Comparison of ENCODE assay signal across 19 cellular contexts in the genomic region with DNA sequence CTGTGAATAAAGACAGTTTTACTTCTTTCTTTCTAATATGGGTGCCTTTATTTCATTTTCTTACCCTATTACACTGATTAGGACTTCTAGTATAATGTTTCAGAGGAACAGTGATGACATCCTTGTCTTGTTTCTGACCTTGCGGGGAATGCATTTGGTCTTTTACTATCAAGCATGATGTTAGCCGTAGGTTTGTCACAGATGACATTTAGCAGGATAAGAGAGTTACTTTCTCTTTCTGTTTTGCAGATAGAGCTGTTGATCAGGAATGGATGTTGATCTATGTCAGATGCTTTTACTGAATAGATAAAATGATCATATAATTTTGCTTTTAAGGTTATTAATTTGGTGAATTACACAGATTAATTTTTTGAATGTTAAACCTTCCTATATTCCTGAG. TPM values are rescaled to one million over a fixed set of nuclear protein-coding genes. Genes with fewer than 3 reads are reported as not detected.
DNase-seq lines count a peak whose midpoint lies in the region; ATAC-seq and TF ChIP-seq lines count a peak whose summit lies in the region.
"Had no signal": no experiment of that assay in that cellular context is flagged by ENCODE, and none has a peak within 500 bp of the region (broad histone marks: within the 10 kb centered on the region; RNA-seq: fewer than 3 reads in every experiment).

No MANE protein-coding gene starts in this region.

- TF ChIP-seq CTCF in MM.1S (IDR thresholded peaks at IDR 0.05; ENCODE audit: low read length) (no peak), smooth muscle cell (IDR thresholded peaks at IDR 0.05; ENCODE audit: borderline replicate concordance, insufficient read depth, poor library complexity, severe bottlenecking) (no peak), GM20000 (IDR thresholded peaks at IDR 0.05; ENCODE audit: extremely low read depth, missing control alignments) (no peak)
- TF ChIP-seq CTCF in activated CD8-positive, alpha-beta T cell treated with anti-CD3 and anti-CD28 coated beads for 36 hours (IDR thresholded peaks at IDR 0.05) = no peak

- peak overlapping the region; percentile 13 to 48 for H3K4me3 Mint-ChIP-seq in activated T-cell treated with anti-CD3 and anti-CD28 coated beads, Interleukin-2, amount 50 U/mL, for 72 hours
- peak overlapping the region; percentile 4 for H3K4me3 Mint-ChIP-seq in activated CD8-positive, alpha-beta T cell treated with anti-CD3 and anti-CD28 coated beads for 36 hours
- no peak overlapping the region for H3K4me3 Mint-ChIP-seq in activated T-helper 1 cell treated with anti-CD3 and anti-CD28 coated beads, Interleukin-12 subunit alpha, Interleukin-12 subunit beta, Interleukin-2, Interleukin-4 antibody, amounts not matched to agents 30 ng/mL and 10 ng/mL and 1 ng/mL, durations not matched to agents 14 hours and 24 hours and 36 hours
- H3K4me3 Mint-ChIP-seq: HFFc6 had no signal

- H3K9ac ChIP-seq in MM.1S (ENCODE audit: low read length) (peak overlapping the region; percentile 15; the same call in 1 of the 2 replicates), smooth muscle cell (ENCODE audit: low read depth) (no peak overlapping the region)
- H3K9ac ChIP-seq: KMS-11 had no signal

- intact Hi-C loops in activated CD8-positive, alpha-beta T cell treated with anti-CD3 and anti-CD28 coated beads for 36 hours (cut with micrococcal nuclease) = no loop called here
- intact Hi-C loops in activated T-helper 1 cell treated with anti-CD3 and anti-CD28 coated beads, Interleukin-12 subunit alpha, Interleukin-12 subunit beta, Interleukin-2, Interleukin-4 antibody, amounts not matched to agents 30 ng/mL and 10 ng/mL and 1 ng/mL, durations not matched to agents 14 hours and 24 hours and 36 hours (cut with micrococcal nuclease) = no loop called here

- no peak for ATAC-seq in activated T-cell treated with anti-CD3 and anti-CD28 coated beads, Interleukin-2, amount 50 U/mL, for 72 hours (replicated peaks in 1 of 2)
- no peak for ATAC-seq in activated CD8-positive, alpha-beta T cell treated with anti-CD3 and anti-CD28 coated beads for 36 hours
- ATAC-seq: Right ventricle myocardium inferior had no signal

- H3K4me3 ChIP-seq in MM.1S (ENCODE audit: low read length) (peak overlapping the region; percentile 47), smooth muscle cell (no peak overlapping the region)

- peaks cover 4% of the 10 kb centered on the region; the same call in 1 of the 2 replicates for H3F3A ChIP-seq in MM.1S (ENCODE audit: insufficient read depth, low read length)
- peaks cover 4% of the 10 kb centered on the region for H3F3A ChIP-seq in smooth muscle cell (ENCODE audit: low read depth)

- H3K27ac Mint-ChIP-seq in activated T-cell treated with anti-CD3 and anti-CD28 coated beads, Interleukin-2, amount 50 U/mL, for 72 hours = peak overlapping the region; percentile 55
- H3K27ac Mint-ChIP-seq in activated CD8-positive, alpha-beta T cell treated with anti-CD3 and anti-CD28 coated beads for 36 hours = no peak overlapping the region
- H3K27ac Mint-ChIP-seq in activated T-helper 1 cell treated with anti-CD3 and anti-CD28 coated beads, Interleukin-12 subunit alpha, Interleukin-12 subunit beta, Interleukin-2, Interleukin-4 antibody, amounts not matched to agents 30 ng/mL and 10 ng/mL and 1 ng/mL, durations not matched to agents 14 hours and 24 hours and 36 hours = no peak overlapping the region
- H3K27ac Mint-ChIP-seq: HFFc6 had no signal

- H3K36me3 Mint-ChIP-seq in activated T-cell treated with anti-CD3 and anti-CD28 coated beads, Interleukin-2, amount 50 U/mL, for 72 hours (ENCODE audit: insufficient read depth in 2 of 2) = no peaks in the 10 kb centered on the region
- no peaks in the 10 kb centered on the region for H3K36me3 Mint-ChIP-seq in activated CD8-positive, alpha-beta T cell treated with anti-CD3 and anti-CD28 coated beads for 36 hours (ENCODE audit: low read depth)
- H3K36me3 Mint-ChIP-seq in activated T-helper 1 cell treated with anti-CD3 and anti-CD28 coated beads, Interleukin-12 subunit alpha, Interleukin-12 subunit beta, Interleukin-2, Interleukin-4 antibody, amounts not matched to agents 30 ng/mL and 10 ng/mL and 1 ng/mL, durations not matched to agents 14 hours and 24 hours and 36 hours (ENCODE audit: low read depth) = no peaks in the 10 kb centered on the region

- no peak for DNase-seq in activated T-cell treated with anti-CD3 and anti-CD28 coated beads, Interleukin-2, amount 50 U/mL, for 72 hours
- no peak for DNase-seq in activated T-cell treated with anti-CD3 and anti-CD28 coated beads, Interleukin-2, amount 50 U/mL, for 48 hours
- DNase-seq in MM.1S (peak; percentile 65), smooth muscle cell (lab: John Stamatoyannopoulos, UW; ENCODE audit: unreplicated experiment) (no peak), GM20000 (ENCODE audit: low spot score) (no peak)
- no peak for DNase-seq in activated CD8-positive, alpha-beta T cell treated with anti-CD3 and anti-CD28 coated beads for 36 hours
- DNase-seq in activated T-helper 1 cell treated with anti-CD3 and anti-CD28 coated beads, Interleukin-12 subunit alpha, Interleukin-12 subunit beta, Interleukin-2, Interleukin-4 antibody, amounts not matched to agents 30 ng/mL and 10 ng/mL and 1 ng/mL, durations not matched to agents 14 hours and 24 hours and 36 hours (ENCODE audit: low spot score) = no peak
- DNase-seq in activated naive CD4-positive, alpha-beta T cell (lab: John Stamatoyannopoulos, UW) = no peak
- DNase-seq: Calu3, DMS79, HFFc6, NCI-H1105, NCI-H1694 treated with DMSO at 0.1 percent for 48 hours, NCI-H69 had no signal

- CTCF ChIA-PET in activated CD8-positive, alpha-beta T cell treated with anti-CD3 and anti-CD28 coated beads for 36 hours (lab: Charles Lee) = no interaction called here

- H3K27me3 Mint-ChIP-seq in activated T-cell treated with anti-CD3 and anti-CD28 coated beads, Interleukin-2, amount 50 U/mL, for 72 hours (ENCODE audit: low read depth) = peaks cover 15% of the 10 kb centered on the region
- H3K27me3 Mint-ChIP-seq in activated CD8-positive, alpha-beta T cell treated with anti-CD3 and anti-CD28 coated beads for 36 hours = peaks cover 15% of the 10 kb centered on the region
- H3K27me3 Mint-ChIP-seq in activated T-helper 1 cell treated with anti-CD3 and anti-CD28 coated beads, Interleukin-12 subunit alpha, Interleukin-12 subunit beta, Interleukin-2, Interleukin-4 antibody, amounts not matched to agents 30 ng/mL and 10 ng/mL and 1 ng/mL, durations not matched to agents 14 hours and 24 hours and 36 hours (ENCODE audit: insufficient read depth) = peaks cover 31% of the 10 kb centered on the region

- 84% methylated on average over 2 of the region's 2 CpGs for WGBS in smooth muscle cell (ENCODE audit: low lambda C conversion rate)

- H2AFZ ChIP-seq in MM.1S (ENCODE audit: low read length) (peak overlapping the region; percentile 80), smooth muscle cell (ENCODE audit: low read depth) (peak overlapping the region; percentile 26)

- H3K9me3 ChIP-seq in MM.1S (replicated peaks; ENCODE audit: insufficient read depth, low read length) = no peaks in the 10 kb centered on the region
- H3K9me3 ChIP-seq in smooth muscle cell (replicated peaks; ENCODE audit: low read depth) = no peaks in the 10 kb centered on the region

- H3K36me3 ChIP-seq in MM.1S (replicated peaks; ENCODE audit: insufficient read depth, low read length) (no peaks in the 10 kb centered on the region), smooth muscle cell (ENCODE audit: low read depth) (no peaks in the 10 kb centered on the region)

- peaks cover 7% of the 10 kb centered on the region for H3K4me1 Mint-ChIP-seq in activated T-cell treated with anti-CD3 and anti-CD28 coated beads, Interleukin-2, amount 50 U/mL, for 72 hours (ENCODE audit: low read depth)
- peaks cover 6% of the 10 kb centered on the region for H3K4me1 Mint-ChIP-seq in activated CD8-positive, alpha-beta T cell treated with anti-CD3 and anti-CD28 coated beads for 36 hours (ENCODE audit: low read depth)
- H3K4me1 Mint-ChIP-seq in activated T-helper 1 cell treated with anti-CD3 and anti-CD28 coated beads, Interleukin-12 subunit alpha, Interleukin-12 subunit beta, Interleukin-2, Interleukin-4 antibody, amounts not matched to agents 30 ng/mL and 10 ng/mL and 1 ng/mL, durations not matched to agents 14 hours and 24 hours and 36 hours (ENCODE audit: low read depth) = peaks cover 9% of the 10 kb centered on the region

- no peaks in the 10 kb centered on the region for H4K20me1 ChIP-seq in MM.1S (ENCODE audit: insufficient read depth, low read length)
- H4K20me1 ChIP-seq in smooth muscle cell (ENCODE audit: low read depth) = no peaks in the 10 kb centered on the region

- POLR2A ChIA-PET in activated CD8-positive, alpha-beta T cell treated with anti-CD3 and anti-CD28 coated beads for 36 hours (lab: Charles Lee) = interaction anchor here (0.6 kb wide), 1 partner anchor 17 kb away, joined by 3 read pairs; no protein-coding TSS in a partner anchor

- H3K9me3 Mint-ChIP-seq in activated T-cell treated with anti-CD3 and anti-CD28 coated beads, Interleukin-2, amount 50 U/mL, for 72 hours = peaks cover 0 to 2% of the 10 kb centered on the region in 2 donors
- no peaks in the 10 kb centered on the region for H3K9me3 Mint-ChIP-seq in activated CD8-positive, alpha-beta T cell treated with anti-CD3 and anti-CD28 coated beads for 36 hours
- no peaks in the 10 kb centered on the region for H3K9me3 Mint-ChIP-seq in activated T-helper 1 cell treated with anti-CD3 and anti-CD28 coated beads, Interleukin-12 subunit alpha, Interleukin-12 subunit beta, Interleukin-2, Interleukin-4 antibody, amounts not matched to agents 30 ng/mL and 10 ng/mL and 1 ng/mL, durations not matched to agents 14 hours and 24 hours and 36 hours
- H3K9me3 Mint-ChIP-seq: HFFc6 had no signal

- no peaks in the 10 kb centered on the region for H3K27me3 ChIP-seq in MM.1S (replicated peaks; ENCODE audit: insufficient read depth, low read length)
- no peaks in the 10 kb centered on the region for H3K27me3 ChIP-seq in smooth muscle cell (ENCODE audit: low read depth)

- no peaks in the 10 kb centered on the region for H3K9me2 ChIP-seq in MM.1S (replicated peaks; ENCODE audit: insufficient read depth, low read length)

- H3K27ac ChIP-seq in MM.1S (ENCODE audit: low read length) (no peak overlapping the region), smooth muscle cell (ENCODE audit: low read depth) (no peak overlapping the region)
- H3K27ac ChIP-seq: C4-2B, KMS-11 had no signal

- no peaks in the 10 kb centered on the region for H3K79me2 ChIP-seq in MM.1S (ENCODE audit: low read length)
- no peaks in the 10 kb centered on the region for H3K79me2 ChIP-seq in smooth muscle cell (ENCODE audit: low read depth)

- H3K4me2 ChIP-seq in MM.1S (ENCODE audit: low read depth, low read length) (peak overlapping the region; percentile 66), smooth muscle cell (no peak overlapping the region)
- H3K4me2 ChIP-seq: KMS-11 had no signal

- H3K4me1 ChIP-seq in MM.1S (ENCODE audit: low read length) (peaks cover 4% of the 10 kb centered on the region; the same call in 1 of the 2 replicates), smooth muscle cell (ENCODE audit: low read depth) (peaks cover 14% of the 10 kb centered on the region)

RNA-seq across cellular contexts. Expression of gene IGFBP3, which starts 6.7 kb away (rescaled TPM):
- 1 to 10 TPM in 1 of 2 donors, under 1 TPM in 1; 0.34 to 2.0 TPM for total RNA-seq in activated T-cell treated with anti-CD3 and anti-CD28 coated beads, Interleukin-2, amount 50 U/mL, for 72 hours
- under 1 TPM in 1 of 2 experiments, not detected in 1; 0.25 TPM for total RNA-seq in activated CD8-positive, alpha-beta T cell treated with anti-CD3 and anti-CD28 coated beads for 36 hours
- total RNA-seq in smooth muscle cell = 4,025 and 5,098 TPM in 2 replicates
- polyA plus RNA-seq in smooth muscle cell = 1,776 and 1,956 TPM in 2 replicates
- 1.2 and 1.3 TPM in 2 replicates for total RNA-seq in activated T-helper 1 cell treated with anti-CD3 and anti-CD28 coated beads, Interleukin-12 subunit alpha, Interleukin-12 subunit beta, Interleukin-2, Interleukin-4 antibody, amounts not matched to agents 30 ng/mL and 10 ng/mL and 1 ng/mL, durations not matched to agents 14 hours and 24 hours and 36 hours

RNA-seq across cellular contexts. Expression of gene IGFBP1, which starts 39.4 kb away (rescaled TPM):
- total RNA-seq in activated T-cell treated with anti-CD3 and anti-CD28 coated beads, Interleukin-2, amount 50 U/mL, for 72 hours = not detected
- not detected for total RNA-seq in activated CD8-positive, alpha-beta T cell treated with anti-CD3 and anti-CD28 coated beads for 36 hours
- total RNA-seq in smooth muscle cell = not detected in 2 replicates
- 0.31 TPM in 1 of 2 replicates, not detected in the other for polyA plus RNA-seq in smooth muscle cell
- total RNA-seq in activated T-helper 1 cell treated with anti-CD3 and anti-CD28 coated beads, Interleukin-12 subunit alpha, Interleukin-12 subunit beta, Interleukin-2, Interleukin-4 antibody, amounts not matched to agents 30 ng/mL and 10 ng/mL and 1 ng/mL, durations not matched to agents 14 hours and 24 hours and 36 hours = not detected in 2 replicates
- total RNA-seq: H4, HFFc6, MCF 10A, Right ventricle myocardium inferior had no signal

RNA-seq across cellular contexts. Expression of gene CCDC201, which starts 54.8 kb away (rescaled TPM):
- not detected for total RNA-seq in activated T-cell treated with anti-CD3 and anti-CD28 coated beads, Interleukin-2, amount 50 U/mL, for 72 hours
- total RNA-seq in activated CD8-positive, alpha-beta T cell treated with anti-CD3 and anti-CD28 coated beads for 36 hours = not detected
- not detected in 2 replicates for total RNA-seq in smooth muscle cell
- polyA plus RNA-seq in smooth muscle cell = not detected in 2 replicates
- total RNA-seq in activated T-helper 1 cell treated with anti-CD3 and anti-CD28 coated beads, Interleukin-12 subunit alpha, Interleukin-12 subunit beta, Interleukin-2, Interleukin-4 antibody, amounts not matched to agents 30 ng/mL and 10 ng/mL and 1 ng/mL, durations not matched to agents 14 hours and 24 hours and 36 hours = not detected in 2 replicates
- total RNA-seq: Calu3, HFFc6, MCF 10A, Right ventricle myocardium inferior had no signal

Comparison
In these comparisons a context has a peak if more than half of its experiments do, and no peak if none do; other contexts are left out.
1. RNA of gene IGFBP3, which starts 6.7 kb away (total RNA-seq): 4,025 to 5,098 TPM in smooth muscle cell; 0.34 to 2.0 TPM in activated T-cell treated with anti-CD3 and anti-CD28 coated beads, Interleukin-2, amount 50 U/mL, for 72 hours, 1.2 to 1.3 TPM in activated T-helper 1 cell treated with anti-CD3 and anti-CD28 coated beads, Interleukin-12 subunit alpha, Interleukin-12 subunit beta, Interleukin-2, Interleukin-4 antibody, amounts not matched to agents 30 ng/mL and 10 ng/mL and 1 ng/mL, durations not matched to agents 14 hours and 24 hours and 36 hours and 0.25 TPM in activated CD8-positive, alpha-beta T cell treated with anti-CD3 and anti-CD28 coated beads for 36 hours; every median in the first group is over 1,000 times any median in the second.